In the genomic region with DNA sequence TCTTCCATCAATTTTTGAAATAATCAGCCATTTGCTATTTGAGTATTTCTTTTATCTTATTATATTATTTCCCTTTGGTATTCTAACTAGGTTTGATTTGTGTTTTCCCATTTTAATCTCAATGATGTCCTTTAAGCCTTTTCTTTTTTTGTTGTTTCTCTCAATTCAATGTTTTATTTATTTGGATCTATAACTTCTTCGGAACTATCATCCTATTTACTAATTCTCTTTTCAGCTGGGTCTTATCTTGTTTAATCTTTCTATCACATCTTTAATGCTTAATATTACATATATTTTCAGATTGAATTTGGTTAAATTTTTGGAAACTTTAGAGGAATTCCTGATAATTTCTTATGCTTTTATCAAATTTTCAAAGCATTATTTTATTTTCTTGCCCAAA, we compare ENCODE assay signal across 37 cellular contexts.
"Had no signal": no experiment of that assay in that cellular context is flagged by ENCODE, and none has a peak within 500 bp of the region (broad histone marks: within the 10 kb centered on the region; RNA-seq: fewer than 3 reads in every experiment).

No MANE protein-coding gene starts in this region.

- H3K27me3 Mint-ChIP-seq: activated CD4-positive, alpha-beta memory T cell treated with anti-CD3 and anti-CD28 coated beads, Interleukin-2, amount 10 ng/mL, durations not matched to agents 7 days and 5 days; activated CD4-positive, alpha-beta T cell treated with anti-CD3 and anti-CD28 coated beads for 36 hours; activated CD4-positive, alpha-beta T cell treated with anti-CD3 and anti-CD28 coated beads, Interleukin-2, amount 10 ng/mL, durations not matched to agents 7 days and 5 days; activated CD8-positive, alpha-beta memory T cell treated with anti-CD3 and anti-CD28 coated beads, Interleukin-2, amount 10 ng/mL, durations not matched to agents 7 days and 5 days; activated naive CD4-positive, alpha-beta T cell treated with anti-CD3 and anti-CD28 coated beads, Interleukin-2, amount 10 ng/mL, durations not matched to agents 7 days and 5 days; activated naive CD4-positive, alpha-beta T cell treated with anti-CD3 and anti-CD28 coated beads, Interleukin-2, amount 50 U/mL, for 24 hours; activated naive CD8-positive, alpha-beta T cell; activated naive CD8-positive, alpha-beta T cell treated with anti-CD3 and anti-CD28 coated beads, Interleukin-2, amount 10 ng/mL, durations not matched to agents 7 days and 5 days; activated naive CD8-positive, alpha-beta T cell treated with anti-CD3 and anti-CD28 coated beads, Interleukin-2, amount 50 U/mL, for 24 hours; activated T-cell treated with anti-CD3 and anti-CD28 coated beads, Interleukin-2, amount 50 U/mL, for 24 hours; central memory CD8-positive, alpha-beta T cell; T-cell; T-helper 17 cell had no signal

- H3K4me3 Mint-ChIP-seq: activated CD4-positive, alpha-beta memory T cell treated with anti-CD3 and anti-CD28 coated beads, Interleukin-2, amount 10 ng/mL, durations not matched to agents 7 days and 5 days; activated CD4-positive, alpha-beta T cell treated with anti-CD3 and anti-CD28 coated beads for 36 hours; activated CD4-positive, alpha-beta T cell treated with anti-CD3 and anti-CD28 coated beads, Interleukin-2, amount 10 ng/mL, durations not matched to agents 7 days and 5 days; activated CD8-positive, alpha-beta memory T cell treated with anti-CD3 and anti-CD28 coated beads, Interleukin-2, amount 10 ng/mL, durations not matched to agents 7 days and 5 days; activated CD8-positive, alpha-beta T cell treated with anti-CD3 and anti-CD28 coated beads, Interleukin-2, amount 10 ng/mL, durations not matched to agents 7 days and 5 days; activated naive CD4-positive, alpha-beta T cell treated with anti-CD3 and anti-CD28 coated beads, Interleukin-2, amount 10 ng/mL, durations not matched to agents 7 days and 5 days; activated naive CD4-positive, alpha-beta T cell treated with anti-CD3 and anti-CD28 coated beads, Interleukin-2, amount 50 U/mL, for 24 hours; activated naive CD8-positive, alpha-beta T cell; activated naive CD8-positive, alpha-beta T cell treated with anti-CD3 and anti-CD28 coated beads, Interleukin-2, amount 10 ng/mL, durations not matched to agents 7 days and 5 days; activated naive CD8-positive, alpha-beta T cell treated with anti-CD3 and anti-CD28 coated beads, Interleukin-2, amount 50 U/mL, for 24 hours; activated T-cell treated with anti-CD3 and anti-CD28 coated beads, Interleukin-2, amount 50 U/mL, for 24 hours; brain; central memory CD8-positive, alpha-beta T cell; T-cell; T-helper 17 cell; WTC11 had no signal

- H3K4me1 ChIP-seq: ascending aorta had no signal

- H3K27ac ChIP-seq: ascending aorta, cardiac muscle cell, WERI-Rb-1 had no signal

- H3K36me3 Mint-ChIP-seq: activated CD8-positive, alpha-beta memory T cell treated with anti-CD3 and anti-CD28 coated beads, Interleukin-2, amount 10 ng/mL, durations not matched to agents 7 days and 5 days; activated naive CD4-positive, alpha-beta T cell treated with anti-CD3 and anti-CD28 coated beads, Interleukin-2, amount 10 ng/mL, durations not matched to agents 7 days and 5 days; activated naive CD4-positive, alpha-beta T cell treated with anti-CD3 and anti-CD28 coated beads, Interleukin-2, amount 50 U/mL, for 24 hours; activated naive CD8-positive, alpha-beta T cell; activated naive CD8-positive, alpha-beta T cell treated with anti-CD3 and anti-CD28 coated beads, Interleukin-2, amount 10 ng/mL, durations not matched to agents 7 days and 5 days; T-cell had no signal

- DNase-seq: activated CD4-positive, alpha-beta memory T cell treated with anti-CD3 and anti-CD28 coated beads, Interleukin-2, amount 10 ng/mL, durations not matched to agents 7 days and 5 days; activated CD4-positive, alpha-beta T cell treated with anti-CD3 and anti-CD28 coated beads for 1 hour; activated CD4-positive, alpha-beta T cell treated with anti-CD3 and anti-CD28 coated beads for 36 hours; activated CD4-positive, alpha-beta T cell treated with anti-CD3 and anti-CD28 coated beads for 48 hours; activated CD4-positive, alpha-beta T cell treated with anti-CD3 and anti-CD28 coated beads, Interleukin-2, amount 10 ng/mL, durations not matched to agents 7 days and 5 days; activated CD4-positive, alpha-beta T cell treated with anti-CD3 and anti-CD28 coated beads, Interleukin-2, amount 50 U/mL, for 48 hours; activated CD4-positive, CD25-positive, alpha-beta regulatory T cell; activated CD8-positive, alpha-beta memory T cell treated with anti-CD3 and anti-CD28 coated beads for 24 hours; activated CD8-positive, alpha-beta memory T cell treated with anti-CD3 and anti-CD28 coated beads, Interleukin-2, amount 10 ng/mL, durations not matched to agents 7 days and 5 days; activated CD8-positive, alpha-beta memory T cell treated with anti-CD3 and anti-CD28 coated beads, Interleukin-2, amount 50 U/mL, for 48 hours; activated CD8-positive, alpha-beta T cell treated with anti-CD3 and anti-CD28 coated beads, Interleukin-2, amount 10 ng/mL, durations not matched to agents 7 days and 5 days; activated effector memory CD4-positive, alpha-beta T cell treated with Interleukin-2 at 50 U/mL for 16 hours; activated gamma-delta T cell; activated naive CD4-positive, alpha-beta T cell treated with anti-CD3 and anti-CD28 coated beads, Interleukin-2, amount 10 ng/mL, durations not matched to agents 7 days and 5 days; activated naive CD4-positive, alpha-beta T cell treated with Interleukin-2 at 50 U/mL for 16 hours; activated naive CD8-positive, alpha-beta T cell treated with anti-CD3 and anti-CD28 coated beads, Interleukin-2, amount 10 ng/mL, durations not matched to agents 7 days and 5 days; activated naive CD8-positive, alpha-beta T cell treated with anti-CD3 and anti-CD28 coated beads, Interleukin-2, amount 50 U/mL, for 24 hours; activated T-cell treated with anti-CD3 and anti-CD28 coated beads, Interleukin-2, amount 50 U/mL, for 24 hours; activated T-cell treated with anti-CD3 and anti-CD28 coated beads, Interleukin-2, amount 50 U/mL, for 48 hours; amygdala; anterior cingulate cortex; caudate nucleus; cerebellar nuclear complex; T-cell; T-helper 17 cell; WERI-Rb-1 had no signal

- H3K36me3 ChIP-seq: ascending aorta, cardiac muscle cell, WERI-Rb-1 had no signal

- H3K27me3 ChIP-seq: ascending aorta, cardiac muscle cell had no signal

- H3K4me1 Mint-ChIP-seq: activated CD4-positive, alpha-beta memory T cell treated with anti-CD3 and anti-CD28 coated beads, Interleukin-2, amount 10 ng/mL, durations not matched to agents 7 days and 5 days; activated CD4-positive, alpha-beta T cell treated with anti-CD3 and anti-CD28 coated beads for 36 hours; activated CD4-positive, alpha-beta T cell treated with anti-CD3 and anti-CD28 coated beads, Interleukin-2, amount 10 ng/mL, durations not matched to agents 7 days and 5 days; activated CD8-positive, alpha-beta memory T cell treated with anti-CD3 and anti-CD28 coated beads, Interleukin-2, amount 10 ng/mL, durations not matched to agents 7 days and 5 days; activated naive CD4-positive, alpha-beta T cell treated with anti-CD3 and anti-CD28 coated beads, Interleukin-2, amount 10 ng/mL, durations not matched to agents 7 days and 5 days; activated naive CD4-positive, alpha-beta T cell treated with anti-CD3 and anti-CD28 coated beads, Interleukin-2, amount 50 U/mL, for 24 hours; activated naive CD8-positive, alpha-beta T cell treated with anti-CD3 and anti-CD28 coated beads, Interleukin-2, amount 10 ng/mL, durations not matched to agents 7 days and 5 days; activated naive CD8-positive, alpha-beta T cell treated with anti-CD3 and anti-CD28 coated beads, Interleukin-2, amount 50 U/mL, for 24 hours; brain; central memory CD8-positive, alpha-beta T cell; T-cell; T-helper 17 cell; WTC11 had no signal

- ATAC-seq: activated CD4-positive, alpha-beta T cell treated with anti-CD3 and anti-CD28 coated beads for 36 hours; activated CD4-positive, CD25-positive, alpha-beta regulatory T cell treated with anti-CD3 and anti-CD28 coated beads, Interleukin-2, amount 50 U/mL, for 24 hours; activated CD8-positive, alpha-beta memory T cell treated with anti-CD3 and anti-CD28 coated beads, Interleukin-2, amount 10 ng/mL, durations not matched to agents 7 days and 5 days; activated CD8-positive, alpha-beta T cell treated with anti-CD3 and anti-CD28 coated beads, Interleukin-2, amount 10 ng/mL, durations not matched to agents 7 days and 5 days; activated naive CD8-positive, alpha-beta T cell treated with anti-CD3 and anti-CD28 coated beads, Interleukin-2, amount 50 U/mL, for 24 hours; T-cell; T-helper 17 cell; WTC11 had no signal

- H3K9me3 Mint-ChIP-seq: activated CD4-positive, alpha-beta T cell treated with anti-CD3 and anti-CD28 coated beads, Interleukin-2, amount 10 ng/mL, durations not matched to agents 7 days and 5 days; activated naive CD8-positive, alpha-beta T cell treated with anti-CD3 and anti-CD28 coated beads, Interleukin-2, amount 10 ng/mL, durations not matched to agents 7 days and 5 days had no signal

- H3K27ac Mint-ChIP-seq: activated CD4-positive, alpha-beta memory T cell treated with anti-CD3 and anti-CD28 coated beads, Interleukin-2, amount 10 ng/mL, durations not matched to agents 7 days and 5 days; activated CD4-positive, alpha-beta T cell treated with anti-CD3 and anti-CD28 coated beads for 36 hours; activated CD4-positive, alpha-beta T cell treated with anti-CD3 and anti-CD28 coated beads, Interleukin-2, amount 10 ng/mL, durations not matched to agents 7 days and 5 days; activated CD8-positive, alpha-beta memory T cell treated with anti-CD3 and anti-CD28 coated beads, Interleukin-2, amount 10 ng/mL, durations not matched to agents 7 days and 5 days; activated CD8-positive, alpha-beta T cell treated with anti-CD3 and anti-CD28 coated beads, Interleukin-2, amount 10 ng/mL, durations not matched to agents 7 days and 5 days; activated naive CD4-positive, alpha-beta T cell treated with anti-CD3 and anti-CD28 coated beads, Interleukin-2, amount 10 ng/mL, durations not matched to agents 7 days and 5 days; activated naive CD4-positive, alpha-beta T cell treated with anti-CD3 and anti-CD28 coated beads, Interleukin-2, amount 50 U/mL, for 24 hours; activated naive CD8-positive, alpha-beta T cell; activated naive CD8-positive, alpha-beta T cell treated with anti-CD3 and anti-CD28 coated beads, Interleukin-2, amount 10 ng/mL, durations not matched to agents 7 days and 5 days; activated naive CD8-positive, alpha-beta T cell treated with anti-CD3 and anti-CD28 coated beads, Interleukin-2, amount 50 U/mL, for 24 hours; activated T-cell treated with anti-CD3 and anti-CD28 coated beads, Interleukin-2, amount 50 U/mL, for 24 hours; activated T-helper 2 cell treated with anti-CD3 and anti-CD28 coated beads, Interferon-gamma antibody, Interleukin-2, Interleukin-4, amounts not matched to agents 10 μg/mL and 5 μg/mL and 100 μg/mL, durations not matched to agents 14 hours and 24 hours and 36 hours; brain; T-cell; T-helper 17 cell; WTC11 had no signal

- H3K4me3 ChIP-seq: ascending aorta, cardiac muscle cell had no signal

- FAIRE-seq: bronchial epithelial cell, TTC549 had no signal

- H3K9me3 ChIP-seq: ascending aorta had no signal
